ENCODE assay signal across 1 cellular context in genomic region chr5:3119435-3119834, GRCh38.
TF ChIP-seq lines count a peak whose summit lies in the region.

No MANE protein-coding gene starts in this region.

TF ChIP-seq in GM23338, 12 proteins besides CTCF, POLR2A, EP300 and RAD21 (continued from another document):
- TF ChIP-seq ZNF462 (CRISPR knock-in tag; IDR thresholded peaks at IDR 0.05) (no peak), STAT1 (IDR thresholded peaks at IDR 0.05; ENCODE audit: unreplicated experiment) (no peak)
